In the genomic region with DNA sequence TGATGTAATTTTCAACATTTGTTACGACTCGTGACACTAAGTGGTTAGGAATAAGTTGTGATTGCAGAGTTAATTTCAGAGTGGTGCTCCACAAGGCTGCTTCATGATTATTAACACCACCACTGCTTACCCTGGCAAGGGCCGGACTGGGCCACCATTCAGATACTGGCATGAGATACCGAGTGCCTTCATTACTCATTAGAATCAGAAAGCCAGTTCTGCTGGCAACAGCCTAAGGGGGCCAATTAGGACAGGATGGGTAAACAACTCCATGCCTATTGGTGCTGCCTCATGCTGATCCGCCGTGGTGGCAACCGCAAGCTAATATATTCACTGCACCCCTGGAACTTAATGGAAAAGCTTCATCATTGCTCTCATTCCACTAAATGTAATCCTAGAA, we compare ENCODE assay signal across 21 cellular contexts.
DNase-seq lines count a peak whose midpoint lies in the region; TF ChIP-seq lines count a peak whose summit lies in the region.
"Had no signal": no experiment of that assay in that cellular context is flagged by ENCODE, and none has a peak within 500 bp of the region (broad histone marks: within the 10 kb centered on the region; RNA-seq: fewer than 3 reads in every experiment).

No MANE protein-coding gene starts in this region.

- no peaks in the 10 kb centered on the region for H3K9me3 ChIP-seq in OCI-LY7 (ENCODE audit: low read length)
- H3K9me3 ChIP-seq: Caco-2, SJCRH30 had no signal

- no peak overlapping the region for H3K4me3 ChIP-seq in OCI-LY7 (ENCODE audit: low read depth, low read length, poor library complexity, severe bottlenecking)
- H3K4me3 ChIP-seq: SJCRH30 had no signal

- intact Hi-C loops in OCI-LY7 (cut with micrococcal nuclease; ENCODE audit: unreplicated experiment) = no loop called here

- H3K4me2 ChIP-seq in OCI-LY7 (ENCODE audit: low read length) = no peak overlapping the region

- H3K27ac ChIP-seq in OCI-LY7 (ENCODE audit: low read depth, low read length, poor library complexity, severe bottlenecking) = no peak overlapping the region
- H3K27ac ChIP-seq: C4-2B, SJCRH30 had no signal

- CTCF ChIA-PET in OCI-LY7 (lab: Charles Lee; ENCODE audit: unreplicated experiment) = no interaction called here

- DNase-seq in NCI-H2081 (lab: John Stamatoyannopoulos, UW) (peak; percentile 63 to 90), RPMI7951 (ENCODE audit: low read depth) (peak; percentile 69), fibroblast of gingiva (ENCODE audit: low read depth) (peak; percentile 42), OCI-LY7 (ENCODE audit: low spot score) (no peak), NCI-H187 (lab: John Stamatoyannopoulos, UW) (no peak), NCI-H1092 treated with DMSO at 0.1 percent for 48 hours (lab: John Stamatoyannopoulos, UW) (no peak)
- no peak for DNase-seq in activated CD8-positive, alpha-beta memory T cell treated with anti-CD3 and anti-CD28 coated beads for 24 hours
- DNase-seq: Caco-2; CD8-positive, alpha-beta T cell; DMS 273 treated with DMSO at 0.1 percent for 48 hours; DMS79 treated with DMSO at 0.1 percent for 48 hours; IMR-90; KG1; MM.1S; NCI-H1417 treated with DMSO at 0.1 percent for 48 hours; NCI-H1694 treated with DMSO at 0.1 percent for 48 hours; NCI-H2107; NCI-H526 treated with DMSO at 0.1 percent for 48 hours; PC-3; SJCRH30 had no signal

- POLR2A ChIA-PET in OCI-LY7 (lab: Charles Lee) = no interaction called here

- no peaks in the 10 kb centered on the region for H3K36me3 ChIP-seq in OCI-LY7 (ENCODE audit: insufficient read depth, low read length)
- H3K36me3 ChIP-seq: SJCRH30 had no signal

- no peaks in the 10 kb centered on the region for H3K79me2 ChIP-seq in OCI-LY7 (ENCODE audit: insufficient read depth, low read depth, low read length)

- BruUV-seq in OCI-LY7 (replicated peaks; lab: Mats Ljungman, UMichigan) = no TSS peak

- no peaks in the 10 kb centered on the region for H3K9me2 ChIP-seq in OCI-LY7 (ENCODE audit: insufficient read depth, low read length)

- no peak overlapping the region for H2AFZ ChIP-seq in OCI-LY7 (ENCODE audit: low read length)

- TF ChIP-seq CTCF in OCI-LY7 (conservative IDR thresholded peaks at IDR 0.05; ENCODE audit: low read length) = no peak

- no peaks in the 10 kb centered on the region for H3K4me1 ChIP-seq in OCI-LY7 (ENCODE audit: insufficient read depth, low read length, poor library complexity, severe bottlenecking)
- H3K4me1 ChIP-seq: Caco-2, SJCRH30 had no signal

- H4K20me1 ChIP-seq in OCI-LY7 (ENCODE audit: insufficient read depth, low read length) = no peaks in the 10 kb centered on the region

Comparison
In these comparisons a context has a peak if more than half of its experiments do, and no peak if none do; other contexts are left out.
1. DNase-seq: peak in NCI-H2081 (2 of 2), RPMI7951 (single experiment) and fibroblast of gingiva (single experiment); none in activated CD8-positive, alpha-beta memory T cell treated with anti-CD3 and anti-CD28 coated beads for 24 hours (single experiment), OCI-LY7 (single experiment), NCI-H187 (0 of 2) and NCI-H1092 treated with DMSO at 0.1 percent for 48 hours (single experiment).